Comparison of ENCODE assay signal across 23 cellular contexts in the genomic region with DNA sequence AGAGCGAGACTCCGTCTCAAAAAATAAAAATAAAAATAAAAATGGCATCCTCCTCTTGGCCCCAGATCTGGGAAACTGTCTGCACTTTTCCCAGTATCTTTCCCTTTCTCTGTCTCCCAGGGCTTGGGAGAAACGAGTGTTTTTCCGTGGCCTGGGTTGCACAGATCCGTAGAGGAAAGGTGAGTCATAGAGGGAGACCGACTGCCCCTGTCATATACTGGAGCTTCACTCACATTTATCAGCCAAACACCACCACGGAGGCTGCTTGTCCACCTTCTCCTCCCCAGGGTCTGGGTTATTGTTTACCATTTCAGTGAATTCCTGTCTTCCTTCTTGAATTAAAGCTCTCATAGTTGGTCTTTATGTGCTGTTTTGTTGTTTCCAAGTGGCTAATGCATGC. TPM values are rescaled to one million over a fixed set of nuclear protein-coding genes. Genes with fewer than 3 reads are reported as not detected.
DNase-seq lines count a peak whose midpoint lies in the region; ATAC-seq and TF ChIP-seq lines count a peak whose summit lies in the region.
"Had no signal": no experiment of that assay in that cellular context is flagged by ENCODE, and none has a peak within 500 bp of the region (broad histone marks: within the 10 kb centered on the region; RNA-seq: fewer than 3 reads in every experiment).

No MANE protein-coding gene starts in this region.

- H4K8ac ChIP-seq in mesendoderm (ENCODE audit: low read depth, low read length), result no peak overlapping the region

- no peak overlapping the region for H3K23ac ChIP-seq in mesendoderm (ENCODE audit: low read length)

- H3K79me1 ChIP-seq in mesendoderm (ENCODE audit: low read length), result no peaks in the 10 kb centered on the region

- no peak overlapping the region for H3K9ac ChIP-seq in mesendoderm (ENCODE audit: low read length)

- no peak overlapping the region for H2AK5ac ChIP-seq in mesendoderm (ENCODE audit: low read length)

- no peak overlapping the region for H3K4me2 ChIP-seq in mesendoderm (ENCODE audit: low read length)

- no peaks in the 10 kb centered on the region for H3K4me1 ChIP-seq in mesendoderm (ENCODE audit: control insufficient read depth, low read depth, low read length)
- H3K4me1 ChIP-seq: tibial artery had no signal

- no peak overlapping the region for H2BK5ac ChIP-seq in mesendoderm (ENCODE audit: low read length)

- H4K5ac ChIP-seq in mesendoderm (ENCODE audit: low read length), result no peak overlapping the region

- H2BK120ac ChIP-seq in mesendoderm (ENCODE audit: low read depth, low read length), result no peak overlapping the region

- H3K4ac ChIP-seq in mesendoderm (ENCODE audit: low read depth, low read length), result no peak overlapping the region

- no peaks in the 10 kb centered on the region for H3K36me3 ChIP-seq in mesendoderm (ENCODE audit: control insufficient read depth, insufficient read depth, low read length)
- H3K36me3 ChIP-seq: tibial artery had no signal

- no peak overlapping the region for H3K18ac ChIP-seq in mesendoderm (ENCODE audit: low read length)

- no peaks in the 10 kb centered on the region for H3K79me2 ChIP-seq in mesendoderm (ENCODE audit: control insufficient read depth, insufficient read depth, low read length)

- no peak overlapping the region for H2BK15ac ChIP-seq in mesendoderm (replicated peaks; ENCODE audit: low read depth)

- no peak for TF ChIP-seq CTCF in cardiac fibroblast (IDR thresholded peaks at IDR 0.05; ENCODE audit: low read depth, low read length)

- no peak overlapping the region for H3K27ac ChIP-seq in mesendoderm (ENCODE audit: low read depth, low read length)
- H3K27ac ChIP-seq: tibial artery had no signal

- peak overlapping the region; percentile 5 for H3K56ac ChIP-seq in mesendoderm (ENCODE audit: low read length)

- no peaks in the 10 kb centered on the region for H3K27me3 ChIP-seq in mesendoderm (ENCODE audit: insufficient read depth, low read length, poor library complexity)

- WGBS in mesendoderm (ENCODE audit: extremely low coverage, insufficient coverage, low lambda C conversion rate), result no CpG with 5 or more reads among the region's 7 CpGs

- H3K4me3 ChIP-seq in cardiac fibroblast (replicated peaks in 1 of 2; ENCODE audit: low read depth in 2 of 2, low read length in 2 of 2) (no peak overlapping the region), mesendoderm (ENCODE audit: low read length) (no peak overlapping the region)
- H3K4me3 ChIP-seq: tibial artery had no signal

- no peak for ATAC-seq in GM21528 (IDR thresholded peaks at IDR 0.05; ENCODE audit: low FRiP score, unreplicated experiment)
- ATAC-seq: natural killer cell had no signal

- DNase-seq in EL, result peak; percentile 14
- DNase-seq in M059J (ENCODE audit: low read depth), result peak; percentile 74
- DNase-seq in cardiac fibroblast (ENCODE audit: low read depth in 2 of 2), result peak; percentile 11 to 25
- no peak for DNase-seq in mesendoderm
- no peak for DNase-seq in putamen (ENCODE audit: low spot score)
- DNase-seq in DMS153 treated with DMSO at 0.1 percent for 48 hours (lab: John Stamatoyannopoulos, UW; ENCODE audit: unreplicated experiment), result no peak
- DNase-seq in activated T-cell treated with anti-CD3 and anti-CD28 coated beads, Interleukin-2, amount 50 U/mL, for 1 hour, result no peak
- DNase-seq: activated CD4-positive, alpha-beta T cell treated with anti-CD3 and anti-CD28 coated beads, Interleukin-2, amount 10 ng/mL, durations not matched to agents 24 days and 14 days; activated naive CD4-positive, alpha-beta T cell; amygdala; effector memory CD4-positive, alpha-beta T cell; GOT3; hypothalamus; KG1; natural killer cell; NCI-H1930; NCI-H446 treated with DMSO at 0.1 percent for 48 hours; posterior cingulate gyrus; stimulated activated CD4-positive, alpha-beta T cell treated with anti-CD3 and anti-CD28 coated beads, Interleukin-2, amount 100 ng/mL, for 24 hours; stimulated activated naive CD4-positive, alpha-beta T cell treated with Interleukin-2 at 50 U/mL for 16 hours; SW 1271; tibial artery had no signal

RNA-seq across cellular contexts. Expression of gene EIF2S2, which starts 31.9 kb away (rescaled TPM):
- 156 and 179 TPM in 2 replicates for total RNA-seq in M059J (2014; rRNA removed; shearing (Covaris generic))
- polyA plus RNA-seq in mesendoderm (2013, experiment 1 of 2), result 307 TPM
- 307 TPM for polyA plus RNA-seq in mesendoderm (2013, experiment 2 of 2)

Comparison
In these comparisons a context has a peak if more than half of its experiments do, and no peak if none do; other contexts are left out.
1. DNase-seq: peak in EL (single experiment), M059J (single experiment) and cardiac fibroblast (2 of 2); none in mesendoderm (single experiment), putamen (single experiment), DMS153 treated with DMSO at 0.1 percent for 48 hours (single experiment) and activated T-cell treated with anti-CD3 and anti-CD28 coated beads, Interleukin-2, amount 50 U/mL, for 1 hour (single experiment).